ENCODE assay signal across 1 cellular context in the genomic region with DNA sequence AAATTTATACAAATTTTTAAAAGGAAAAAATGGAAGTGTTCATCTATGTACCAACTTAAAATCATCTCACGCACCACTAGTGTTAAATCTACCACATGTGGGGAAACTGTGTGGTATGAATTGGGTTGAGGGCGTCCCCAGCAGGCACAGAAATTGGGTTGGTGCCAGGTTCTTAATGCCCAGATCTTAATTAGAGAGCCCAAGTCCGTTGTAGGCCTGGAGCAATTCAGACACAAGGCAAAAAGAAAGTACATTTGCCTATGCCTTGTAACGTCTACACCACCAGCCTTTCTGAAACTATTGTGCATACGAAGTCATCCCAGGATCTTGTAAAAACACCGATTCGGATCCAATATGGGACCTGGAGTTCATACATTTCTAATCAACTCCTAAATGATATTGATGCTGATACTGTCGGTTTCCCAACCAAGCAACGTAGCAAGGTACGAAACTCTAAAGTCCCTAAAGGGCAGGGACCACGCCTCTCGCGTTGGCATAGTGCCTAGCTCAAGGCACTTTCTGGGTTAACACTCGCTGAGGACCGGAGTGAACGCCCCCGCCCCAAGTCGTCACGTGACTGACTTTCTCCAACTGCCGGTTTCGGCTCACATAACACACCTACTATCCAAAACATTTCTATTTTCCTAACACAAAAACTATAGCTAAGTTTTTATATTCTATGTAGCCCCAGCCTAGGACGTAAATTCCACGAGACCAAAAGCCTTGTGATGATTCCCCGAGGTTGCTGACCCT.
A peak's percentile ranks its signal among the peaks of the same experiment; 100 is the strongest.
TF ChIP-seq lines count a peak whose summit lies in the region.

No MANE protein-coding gene starts in this region.

TF ChIP-seq in HepG2, 621 proteins besides CTCF, POLR2A, EP300 and RAD21 (continued from another document and continues in another):
- TF ChIP-seq ZBTB4 (CRISPR knock-in tag; IDR thresholded peaks at IDR 0.05; ENCODE audit: borderline replicate concordance) (peak; percentile 66; the same call in 1 of the 2 replicates), POGZ (CRISPR knock-in tag; IDR thresholded peaks at IDR 0.05) (peak; percentile 28; the same call in 1 of the 2 replicates), RXRA (CRISPR knock-in tag; IDR thresholded peaks at IDR 0.05) (0 out of 2 replicates have a peak, but pooled peaks have one; percentile 1), ZNF101 (CRISPR knock-in tag; IDR thresholded peaks at IDR 0.05; ENCODE audit: borderline replicate concordance, low read depth) (0 out of 2 replicates have a peak, but pooled peaks have one; percentile 14), HMGXB4 (CRISPR knock-in tag; IDR thresholded peaks at IDR 0.05; ENCODE audit: borderline replicate concordance in 1 of 2, low read depth in 1 of 2) (0 out of 4 replicates have a peak, but pooled peaks of 1 of the 2 experiments have one; percentile 29), ARID3A (IDR thresholded peaks at IDR 0.05; ENCODE audit: low read depth, low read length) (peak; percentile 66), SP5 (CRISPR knock-in tag; IDR thresholded peaks at IDR 0.05; ENCODE audit: borderline replicate concordance, low read depth) (peak; percentile 70; the same call in 1 of the 2 replicates), ASH2L (IDR thresholded peaks at IDR 0.05; ENCODE audit: insufficient read length, low read depth, low read length) (no peak), PRPF4 (IDR thresholded peaks at IDR 0.05; ENCODE audit: low read depth, low read length, poor library complexity, severe bottlenecking) (no peak), ZNF792 (CRISPR knock-in tag; IDR thresholded peaks at IDR 0.05) (peak; percentile 9), KLF16 (CRISPR knock-in tag; IDR thresholded peaks at IDR 0.05) (no peak), CENPBD1 (CRISPR knock-in tag; IDR thresholded peaks at IDR 0.05; ENCODE audit: borderline replicate concordance, low read depth) (0 out of 2 replicates have a peak, but pooled peaks have one; percentile 73), ZSCAN29 (CRISPR knock-in tag; conservative IDR thresholded peaks at IDR 0.05) (peak; percentile 76; the same call in 1 of the 2 replicates), YEATS2 (CRISPR knock-in tag; IDR thresholded peaks at IDR 0.05; ENCODE audit: borderline replicate concordance) (no peak; the same call in 1 of the 2 replicates), KDM1A (CRISPR knock-in tag; IDR thresholded peaks at IDR 0.05) (0 out of 2 replicates have a peak, but pooled peaks have one; percentile 40), SKI (IDR thresholded peaks at IDR 0.05; ENCODE audit: partially characterized antibody) (peak; percentile 49), ZNF615 (CRISPR knock-in tag; IDR thresholded peaks at IDR 0.05; ENCODE audit: borderline replicate concordance) (peak; percentile 52; the same call in 1 of the 2 replicates), ZFP41 (CRISPR knock-in tag; IDR thresholded peaks at IDR 0.05; ENCODE audit: borderline replicate concordance) (0 out of 2 replicates have a peak, but pooled peaks have one; percentile 23), ZNF251 (CRISPR knock-in tag; IDR thresholded peaks at IDR 0.05) (0 out of 2 replicates have a peak, but pooled peaks have one; percentile 11), ZNF616 (CRISPR knock-in tag; IDR thresholded peaks at IDR 0.05; ENCODE audit: low read depth) (no peak), ZNF329 (CRISPR knock-in tag; IDR thresholded peaks at IDR 0.05; ENCODE audit: low read depth) (0 out of 2 replicates have a peak, but pooled peaks have one; percentile 3), MIER3 (CRISPR knock-in tag; IDR thresholded peaks at IDR 0.05; ENCODE audit: borderline replicate concordance) (peak; percentile 14; the same call in 1 of the 2 replicates), HDAC2 (CRISPR knock-in tag; IDR thresholded peaks at IDR 0.05) (0 out of 2 replicates have a peak, but pooled peaks have one; percentile 31), ZSCAN21 (CRISPR knock-in tag; IDR thresholded peaks at IDR 0.05; ENCODE audit: borderline replicate concordance) (peak; percentile 64; the same call in 1 of the 2 replicates), HNF4G (IDR thresholded peaks at IDR 0.05; ENCODE audit: borderline replicate concordance, low read depth, low read length) (peak; percentile 46; the same call in 1 of the 2 replicates), HNF4G (CRISPR knock-in tag; IDR thresholded peaks at IDR 0.05; ENCODE audit: borderline replicate concordance, low read depth) (peak; percentile 53), ESRRA (CRISPR knock-in tag; IDR thresholded peaks at IDR 0.05; ENCODE audit: low read depth) (no peak), NCOR1 (IDR thresholded peaks at IDR 0.05; ENCODE audit: borderline replicate concordance, low read length) (peak; percentile 71; the same call in 1 of the 2 replicates), SIX1 (CRISPR knock-in tag; IDR thresholded peaks at IDR 0.05; ENCODE audit: borderline replicate concordance) (no peak), CBX5 (CRISPR knock-in tag; IDR thresholded peaks at IDR 0.05; ENCODE audit: borderline replicate concordance) (no peak; the same call in 1 of the 2 replicates), ZNF567 (CRISPR knock-in tag; IDR thresholded peaks at IDR 0.05; ENCODE audit: borderline replicate concordance) (peak; percentile 89; the same call in 1 of the 2 replicates), ZMYM4 (CRISPR knock-in tag; IDR thresholded peaks at IDR 0.05) (0 out of 2 replicates have a peak, but pooled peaks have one; percentile 42), TGIF2 (CRISPR knock-in tag; IDR thresholded peaks at IDR 0.05) (0 out of 2 replicates have a peak, but pooled peaks have one; percentile 42), NR2F1 (CRISPR knock-in tag; IDR thresholded peaks at IDR 0.05) (peak in 1 of 2 experiments; percentile 12; a peak in 1 of 4 replicates), ZNF749 (CRISPR knock-in tag; IDR thresholded peaks at IDR 0.05; ENCODE audit: borderline replicate concordance) (0 out of 2 replicates have a peak, but pooled peaks have one; percentile 82), RNF219 (CRISPR knock-in tag; IDR thresholded peaks at IDR 0.05) (peak; percentile 76; the same call in 1 of the 2 replicates), ZNF614 (CRISPR knock-in tag; IDR thresholded peaks at IDR 0.05; ENCODE audit: borderline replicate concordance) (0 out of 2 replicates have a peak, but pooled peaks have one; percentile 23)
- TF ChIP-seq, protein P1, sequence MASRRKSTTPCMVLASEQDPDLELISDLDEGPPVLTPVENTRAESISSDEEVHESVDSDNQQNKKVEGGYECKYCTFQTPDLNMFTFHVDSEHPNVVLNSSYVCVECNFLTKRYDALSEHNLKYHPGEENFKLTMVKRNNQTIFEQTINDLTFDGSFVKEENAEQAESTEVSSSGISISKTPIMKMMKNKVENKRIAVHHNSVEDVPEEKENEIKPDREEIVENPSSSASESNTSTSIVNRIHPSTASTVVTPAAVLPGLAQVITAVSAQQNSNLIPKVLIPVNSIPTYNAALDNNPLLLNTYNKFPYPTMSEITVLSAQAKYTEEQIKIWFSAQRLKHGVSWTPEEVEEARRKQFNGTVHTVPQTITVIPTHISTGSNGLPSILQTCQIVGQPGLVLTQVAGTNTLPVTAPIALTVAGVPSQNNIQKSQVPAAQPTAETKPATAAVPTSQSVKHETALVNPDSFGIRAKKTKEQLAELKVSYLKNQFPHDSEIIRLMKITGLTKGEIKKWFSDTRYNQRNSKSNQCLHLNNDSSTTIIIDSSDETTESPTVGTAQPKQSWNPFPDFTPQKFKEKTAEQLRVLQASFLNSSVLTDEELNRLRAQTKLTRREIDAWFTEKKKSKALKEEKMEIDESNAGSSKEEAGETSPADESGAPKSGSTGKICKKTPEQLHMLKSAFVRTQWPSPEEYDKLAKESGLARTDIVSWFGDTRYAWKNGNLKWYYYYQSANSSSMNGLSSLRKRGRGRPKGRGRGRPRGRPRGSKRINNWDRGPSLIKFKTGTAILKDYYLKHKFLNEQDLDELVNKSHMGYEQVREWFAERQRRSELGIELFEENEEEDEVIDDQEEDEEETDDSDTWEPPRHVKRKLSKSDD (CRISPR knock-in tag; IDR thresholded peaks at IDR 0.05; ENCODE audit: low read depth) = peak; percentile 72; the same call in 1 of the 2 replicates
- TF ChIP-seq, protein P2, sequence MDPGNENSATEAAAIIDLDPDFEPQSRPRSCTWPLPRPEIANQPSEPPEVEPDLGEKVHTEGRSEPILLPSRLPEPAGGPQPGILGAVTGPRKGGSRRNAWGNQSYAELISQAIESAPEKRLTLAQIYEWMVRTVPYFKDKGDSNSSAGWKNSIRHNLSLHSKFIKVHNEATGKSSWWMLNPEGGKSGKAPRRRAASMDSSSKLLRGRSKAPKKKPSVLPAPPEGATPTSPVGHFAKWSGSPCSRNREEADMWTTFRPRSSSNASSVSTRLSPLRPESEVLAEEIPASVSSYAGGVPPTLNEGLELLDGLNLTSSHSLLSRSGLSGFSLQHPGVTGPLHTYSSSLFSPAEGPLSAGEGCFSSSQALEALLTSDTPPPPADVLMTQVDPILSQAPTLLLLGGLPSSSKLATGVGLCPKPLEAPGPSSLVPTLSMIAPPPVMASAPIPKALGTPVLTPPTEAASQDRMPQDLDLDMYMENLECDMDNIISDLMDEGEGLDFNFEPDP (CRISPR knock-in tag; conservative IDR thresholded peaks at IDR 0.05) = 0 out of 2 replicates have a peak, but pooled peaks have one; percentile 89
